Comparison of ENCODE assay signal across 1 cellular context in the genomic region with DNA sequence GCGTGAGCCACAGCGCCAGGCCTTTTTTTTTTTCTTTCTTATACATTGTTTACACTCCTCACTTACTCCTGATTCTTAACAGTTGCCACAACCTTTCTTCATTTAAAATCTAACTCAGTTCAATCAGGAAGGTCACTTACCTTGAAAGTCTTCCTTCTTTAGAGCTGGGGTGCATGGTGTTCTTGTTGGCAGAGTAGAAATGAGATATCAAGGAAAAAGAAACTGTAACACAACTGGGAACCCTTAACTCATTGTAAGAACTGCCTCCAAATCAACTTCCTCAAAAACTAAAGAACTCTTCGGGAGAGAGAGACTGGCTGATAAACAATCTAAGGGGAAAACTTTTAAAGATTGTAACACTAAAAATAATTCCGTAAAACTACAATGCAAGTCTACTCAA.
TF ChIP-seq lines count a peak whose summit lies in the region.

No MANE protein-coding gene starts in this region.

TF ChIP-seq in H1, 55 proteins besides CTCF, POLR2A, EP300 and RAD21:
- TF ChIP-seq CBX8 (IDR thresholded peaks at IDR 0.05; ENCODE audit: borderline replicate concordance, low read depth, low read length) = no peak
- no peak for TF ChIP-seq SP2 (IDR thresholded peaks at IDR 0.05; ENCODE audit: low read length)
- TF ChIP-seq TBP (IDR thresholded peaks at IDR 0.05; ENCODE audit: low read depth, low read length) = no peak
- TF ChIP-seq POU5F1 (IDR thresholded peaks at IDR 0.05; ENCODE audit: low read depth, low read length) = no peak
- no peak for TF ChIP-seq ASH2L (IDR thresholded peaks at IDR 0.05; ENCODE audit: low read length)
- TF ChIP-seq E2F6 (IDR thresholded peaks at IDR 0.05) = no peak
- no peak for TF ChIP-seq JUND (IDR thresholded peaks at IDR 0.05; ENCODE audit: low read length)
- TF ChIP-seq SAP30 (IDR thresholded peaks at IDR 0.05; ENCODE audit: insufficient read depth, insufficient replicate concordance, low read length) = no peak
- no peak for TF ChIP-seq CHD2 (IDR thresholded peaks at IDR 0.05; ENCODE audit: low read length)
- TF ChIP-seq USF2 (IDR thresholded peaks at IDR 0.05; ENCODE audit: low read length) = no peak
- no peak for TF ChIP-seq RBBP5 (IDR thresholded peaks at IDR 0.05; ENCODE audit: borderline replicate concordance, low read depth, low read length)
